20 cellular contexts compared by ENCODE assay signal in genomic region chr4:84730375-84730774, GRCh38.
A peak's percentile ranks its signal among the peaks of the same experiment; 100 is the strongest.
DNase-seq lines count a peak whose midpoint lies in the region; ATAC-seq and TF ChIP-seq lines count a peak whose summit lies in the region.
"Had no signal": no experiment of that assay in that cellular context is flagged by ENCODE, and none has a peak within 500 bp of the region (broad histone marks: within the 10 kb centered on the region; RNA-seq: fewer than 3 reads in every experiment).

No MANE protein-coding gene starts in this region.

- H3K4me3 ChIP-seq in KMS-11 (IDR thresholded peaks at IDR 0.05; ENCODE audit: insufficient read depth, low read depth, low read length), result no peak overlapping the region
- H3K4me3 ChIP-seq: BLaER1, GM23248 had no signal

- DNase-seq in MV-4-11 (lab: John Stamatoyannopoulos, UW), result peak; percentile 1
- DNase-seq in OCI-M1 (lab: John Stamatoyannopoulos, UW), result peak; percentile 13
- DNase-seq in endothelial cell (ENCODE audit: low spot score), result no peak
- no peak for DNase-seq in activated naive CD4-positive, alpha-beta T cell treated with anti-CD3 and anti-CD28 coated beads, Interleukin-2, amount 50 U/mL, for 16 hours
- DNase-seq in NK-92 treated with Interleukin-12 subunit alpha and Interleukin-12 subunit beta, amount 100 ng/mL, for 24 hours (lab: John Stamatoyannopoulos, UW), result no peak
- DNase-seq in anterior cingulate cortex (lab: John Stamatoyannopoulos, UW), result no peak
- DNase-seq: Caco-2; CD4-positive, CD25-positive, alpha-beta regulatory T cell; CD8-positive, alpha-beta T cell; DMS153; DND-41; GM23248; H7; HCEC 1CT had no signal

- no peaks in the 10 kb centered on the region for H3K79me2 ChIP-seq in KMS-11 (ENCODE audit: insufficient read depth, low read depth)

- H4K20me1 ChIP-seq in KMS-11 (ENCODE audit: insufficient read depth), result no peaks in the 10 kb centered on the region
- H4K20me1 ChIP-seq: BLaER1 had no signal

- peaks cover 13% of the 10 kb centered on the region for H3K4me1 ChIP-seq in KMS-11 (ENCODE audit: low read depth, poor library complexity, severe bottlenecking)
- H3K4me1 ChIP-seq: Caco-2 had no signal

- no peaks in the 10 kb centered on the region for H3K36me3 ChIP-seq in KMS-11 (ENCODE audit: insufficient read depth)

- H3K4me2 ChIP-seq in KMS-11, result peak overlapping the region; percentile 14; the same call in 1 of the 2 replicates
- H3K4me2 ChIP-seq: BLaER1 had no signal

- H3K9ac ChIP-seq in KMS-11, result no peak overlapping the region
- H3K9ac ChIP-seq: BLaER1, GM23248 had no signal

- TF ChIP-seq CTCF in KMS-11 (conservative IDR thresholded peaks at IDR 0.05; ENCODE audit: low read depth, low read length) (no peak), endothelial cell (IDR thresholded peaks at IDR 0.05; ENCODE audit: unreplicated experiment) (no peak)

- H3K27ac Mint-ChIP-seq in endothelial cell (ENCODE audit: unreplicated experiment), result peak overlapping the region; percentile 20
- H3K27ac Mint-ChIP-seq: B cell; CD4-positive, CD25-positive, alpha-beta regulatory T cell; CD8-positive, alpha-beta T cell had no signal

- no peak for ATAC-seq in HG03565 (IDR thresholded peaks at IDR 0.05; ENCODE audit: unreplicated experiment)
- ATAC-seq: CD8-positive, alpha-beta T cell had no signal

- no peaks in the 10 kb centered on the region for H3K9me3 Mint-ChIP-seq in endothelial cell (ENCODE audit: unreplicated experiment)
- H3K9me3 Mint-ChIP-seq: CD4-positive, CD25-positive, alpha-beta regulatory T cell; CD8-positive, alpha-beta T cell had no signal

- no peak overlapping the region for H2AFZ ChIP-seq in KMS-11 (ENCODE audit: low read depth)
- H2AFZ ChIP-seq: GM23248 had no signal

- H3K4me1 Mint-ChIP-seq in endothelial cell (ENCODE audit: unreplicated experiment), result peaks cover 2% of the 10 kb centered on the region
- H3K4me1 Mint-ChIP-seq: B cell; CD4-positive, CD25-positive, alpha-beta regulatory T cell had no signal

- no peaks in the 10 kb centered on the region for H3K27me3 Mint-ChIP-seq in endothelial cell (ENCODE audit: unreplicated experiment)
- H3K27me3 Mint-ChIP-seq: B cell; CD4-positive, CD25-positive, alpha-beta regulatory T cell had no signal

- H3K4me3 Mint-ChIP-seq in endothelial cell (ENCODE audit: unreplicated experiment), result no peak overlapping the region
- H3K4me3 Mint-ChIP-seq: B cell; CD4-positive, CD25-positive, alpha-beta regulatory T cell; CD8-positive, alpha-beta T cell had no signal

- no peak overlapping the region; the same call in 1 of the 2 replicates for H3K27ac ChIP-seq in KMS-11
- H3K27ac ChIP-seq: 22Rv1, BLaER1, C4-2B, GM23248 had no signal

- no peaks in the 10 kb centered on the region for H3K27me3 ChIP-seq in KMS-11 (ENCODE audit: insufficient read depth, low read depth)
- H3K27me3 ChIP-seq: BLaER1 had no signal

- peaks cover 10% of the 10 kb centered on the region for H3K36me3 Mint-ChIP-seq in endothelial cell (ENCODE audit: low read depth, unreplicated experiment)
- H3K36me3 Mint-ChIP-seq: CD4-positive, CD25-positive, alpha-beta regulatory T cell; CD8-positive, alpha-beta T cell had no signal

Comparison
In these comparisons a context has a peak if more than half of its experiments do, and no peak if none do; other contexts are left out.
1. DNase-seq: peak in MV-4-11 (single experiment) and OCI-M1 (single experiment); none in endothelial cell (single experiment), activated naive CD4-positive, alpha-beta T cell treated with anti-CD3 and anti-CD28 coated beads, Interleukin-2, amount 50 U/mL, for 16 hours (single experiment), NK-92 treated with Interleukin-12 subunit alpha and Interleukin-12 subunit beta, amount 100 ng/mL, for 24 hours (single experiment) and anterior cingulate cortex (0 of 58).